In the genomic region with DNA sequence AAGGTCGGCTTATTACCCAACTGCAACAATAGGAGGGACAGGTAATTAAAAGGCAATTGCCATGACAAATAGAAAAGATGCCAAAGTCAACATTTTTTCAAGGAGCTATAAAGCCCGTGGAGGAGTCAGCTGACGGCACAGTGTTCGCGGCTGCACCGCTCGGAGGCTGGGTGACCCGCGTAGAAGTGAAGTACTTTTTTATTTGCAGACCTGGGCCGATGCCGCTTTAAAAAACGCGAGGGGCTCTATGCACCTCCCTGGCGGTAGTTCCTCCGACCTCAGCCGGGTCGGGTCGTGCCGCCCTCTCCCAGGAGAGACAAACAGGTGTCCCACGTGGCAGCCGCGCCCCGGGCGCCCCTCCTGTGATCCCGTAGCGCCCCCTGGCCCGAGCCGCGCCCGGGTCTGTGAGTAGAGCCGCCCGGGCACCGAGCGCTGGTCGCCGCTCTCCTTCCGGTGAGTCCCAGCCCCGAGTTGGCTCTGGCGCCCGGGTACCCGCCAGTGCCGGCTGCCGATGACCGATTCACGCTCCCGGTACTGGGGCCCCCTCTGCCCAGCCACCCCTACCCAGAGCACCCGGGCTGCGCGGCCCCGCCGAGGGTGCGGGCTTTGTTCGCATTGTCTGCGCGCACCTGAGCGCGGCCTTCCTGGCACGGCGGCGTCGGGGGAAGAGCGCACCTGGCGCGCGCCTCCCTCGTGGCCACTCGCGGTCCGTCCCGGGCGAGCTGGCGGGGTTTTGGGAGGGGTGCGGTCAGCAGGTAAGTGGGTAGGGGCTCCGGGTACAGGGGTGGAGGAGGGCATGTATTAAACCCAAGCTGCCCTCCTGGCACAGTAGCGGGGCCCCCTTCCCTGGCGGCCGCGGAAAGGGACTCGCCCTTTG, we compare ENCODE assay signal across 1 cellular context.
A peak's percentile ranks its signal among the peaks of the same experiment; 100 is the strongest.
TF ChIP-seq lines count a peak whose summit lies in the region.

A gene with protein sequence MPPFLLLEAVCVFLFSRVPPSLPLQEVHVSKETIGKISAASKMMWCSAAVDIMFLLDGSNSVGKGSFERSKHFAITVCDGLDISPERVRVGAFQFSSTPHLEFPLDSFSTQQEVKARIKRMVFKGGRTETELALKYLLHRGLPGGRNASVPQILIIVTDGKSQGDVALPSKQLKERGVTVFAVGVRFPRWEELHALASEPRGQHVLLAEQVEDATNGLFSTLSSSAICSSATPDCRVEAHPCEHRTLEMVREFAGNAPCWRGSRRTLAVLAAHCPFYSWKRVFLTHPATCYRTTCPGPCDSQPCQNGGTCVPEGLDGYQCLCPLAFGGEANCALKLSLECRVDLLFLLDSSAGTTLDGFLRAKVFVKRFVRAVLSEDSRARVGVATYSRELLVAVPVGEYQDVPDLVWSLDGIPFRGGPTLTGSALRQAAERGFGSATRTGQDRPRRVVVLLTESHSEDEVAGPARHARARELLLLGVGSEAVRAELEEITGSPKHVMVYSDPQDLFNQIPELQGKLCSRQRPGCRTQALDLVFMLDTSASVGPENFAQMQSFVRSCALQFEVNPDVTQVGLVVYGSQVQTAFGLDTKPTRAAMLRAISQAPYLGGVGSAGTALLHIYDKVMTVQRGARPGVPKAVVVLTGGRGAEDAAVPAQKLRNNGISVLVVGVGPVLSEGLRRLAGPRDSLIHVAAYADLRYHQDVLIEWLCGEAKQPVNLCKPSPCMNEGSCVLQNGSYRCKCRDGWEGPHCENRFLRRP (plus strand): TSS at position 138 of the 877 bp plus-strand sequence. CDS start 9,460 bp downstream, outside the sequence.

TF ChIP-seq in HepG2, 621 proteins besides CTCF, POLR2A, EP300 and RAD21 (continued from another document and continues in another):
- TF ChIP-seq ZHX2 (IDR thresholded peaks at IDR 0.05; ENCODE audit: low read depth) (no peak), ZHX2 (CRISPR knock-in tag; IDR thresholded peaks at IDR 0.05; ENCODE audit: borderline replicate concordance) (no peak), ZNF576 (CRISPR knock-in tag; IDR thresholded peaks at IDR 0.05) (no peak), ZNF274 (CRISPR knock-in tag; IDR thresholded peaks at IDR 0.05) (no peak), CENPX (CRISPR knock-in tag; IDR thresholded peaks at IDR 0.05) (no peak), SIX4 (CRISPR knock-in tag; IDR thresholded peaks at IDR 0.05) (no peak), EEA1 (CRISPR knock-in tag; IDR thresholded peaks at IDR 0.05; ENCODE audit: borderline replicate concordance) (no peak), TOPORS (CRISPR knock-in tag; IDR thresholded peaks at IDR 0.05) (no peak), ZSCAN29 (CRISPR knock-in tag; conservative IDR thresholded peaks at IDR 0.05) (no peak), NR2F6 (IDR thresholded peaks at IDR 0.05) (no peak), NR2F6 (CRISPR knock-in tag; IDR thresholded peaks at IDR 0.05) (no peak), ARHGAP35 (CRISPR knock-in tag; IDR thresholded peaks at IDR 0.05; ENCODE audit: borderline replicate concordance) (no peak), ATF7 (IDR thresholded peaks at IDR 0.05) (no peak), ATF7 (CRISPR knock-in tag; IDR thresholded peaks at IDR 0.05) (no peak), ZNF180 (CRISPR knock-in tag; IDR thresholded peaks at IDR 0.05; ENCODE audit: borderline replicate concordance, low read depth) (no peak), STAG1 (CRISPR knock-in tag; IDR thresholded peaks at IDR 0.05) (peak; percentile 62), FIP1L1 (IDR thresholded peaks at IDR 0.05; ENCODE audit: borderline replicate concordance, insufficient read depth, low read depth, low read length) (no peak), NBN (conservative IDR thresholded peaks at IDR 0.05) (no peak), ZNF12 (CRISPR knock-in tag; IDR thresholded peaks at IDR 0.05) (no peak), KDM2A (CRISPR knock-in tag; IDR thresholded peaks at IDR 0.05; ENCODE audit: borderline replicate concordance, low read depth) (peak; percentile 39; the same call in 1 of the 2 replicates), TRIM24 (CRISPR knock-in tag; IDR thresholded peaks at IDR 0.05) (no peak), ATF1 (CRISPR knock-in tag; IDR thresholded peaks at IDR 0.05) (no peak), ZZZ3 (CRISPR knock-in tag; IDR thresholded peaks at IDR 0.05; ENCODE audit: borderline replicate concordance) (no peak), MYNN (CRISPR knock-in tag; IDR thresholded peaks at IDR 0.05; ENCODE audit: low read depth) (no peak), ZIK1 (CRISPR knock-in tag; IDR thresholded peaks at IDR 0.05; ENCODE audit: borderline replicate concordance, low read depth) (no peak), ZNF253 (CRISPR knock-in tag; IDR thresholded peaks at IDR 0.05; ENCODE audit: borderline replicate concordance) (no peak), MTA1 (CRISPR knock-in tag; IDR thresholded peaks at IDR 0.05; ENCODE audit: borderline replicate concordance) (0 out of 2 replicates have a peak, but pooled peaks have one; percentile 36), HES4 (CRISPR knock-in tag; IDR thresholded peaks at IDR 0.05; ENCODE audit: borderline replicate concordance) (0 out of 2 replicates have a peak, but pooled peaks have one; percentile 43), SIN3B (IDR thresholded peaks at IDR 0.05; ENCODE audit: low read length) (no peak), GFI1 (CRISPR knock-in tag; IDR thresholded peaks at IDR 0.05; ENCODE audit: borderline replicate concordance) (no peak), ZNF580 (CRISPR knock-in tag; IDR thresholded peaks at IDR 0.05; ENCODE audit: borderline replicate concordance, low read depth) (no peak), KDM4B (CRISPR knock-in tag; IDR thresholded peaks at IDR 0.05) (no peak), ZNF670 (CRISPR knock-in tag; IDR thresholded peaks at IDR 0.05; ENCODE audit: borderline replicate concordance) (no peak), ZNF326 (CRISPR knock-in tag; IDR thresholded peaks at IDR 0.05; ENCODE audit: borderline replicate concordance) (no peak), ZUFSP (CRISPR knock-in tag; IDR thresholded peaks at IDR 0.05; ENCODE audit: borderline replicate concordance) (no peak)
- TF ChIP-seq, protein P1, sequence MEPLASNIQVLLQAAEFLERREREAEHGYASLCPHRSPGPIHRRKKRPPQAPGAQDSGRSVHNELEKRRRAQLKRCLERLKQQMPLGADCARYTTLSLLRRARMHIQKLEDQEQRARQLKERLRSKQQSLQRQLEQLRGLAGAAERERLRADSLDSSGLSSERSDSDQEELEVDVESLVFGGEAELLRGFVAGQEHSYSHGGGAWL (CRISPR knock-in tag; IDR thresholded peaks at IDR 0.05): no peak; the same call in 1 of the 2 replicates
- TF ChIP-seq, protein P2, sequence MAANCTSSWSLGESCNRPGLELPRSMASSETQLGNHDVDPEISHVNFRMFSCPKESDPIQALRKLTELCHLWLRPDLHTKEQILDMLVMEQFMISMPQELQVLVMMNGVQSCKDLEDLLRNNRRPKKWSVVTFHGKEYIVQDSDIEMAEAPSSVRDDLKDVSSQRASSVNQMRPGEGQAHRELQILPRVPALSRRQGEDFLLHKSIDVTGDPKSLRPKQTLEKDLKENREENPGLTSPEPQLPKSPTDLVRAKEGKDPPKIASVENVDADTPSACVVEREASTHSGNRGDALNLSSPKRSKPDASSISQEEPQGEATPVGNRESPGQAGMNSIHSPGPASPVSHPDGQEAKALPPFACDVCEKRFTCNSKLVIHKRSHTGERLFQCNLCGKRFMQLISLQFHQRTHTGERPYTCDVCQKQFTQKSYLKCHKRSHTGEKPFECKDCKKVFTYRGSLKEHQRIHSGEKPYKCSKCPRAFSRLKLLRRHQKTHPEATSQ (CRISPR knock-in tag; IDR thresholded peaks at IDR 0.05; ENCODE audit: borderline replicate concordance): no peak
- TF ChIP-seq, protein P3, sequence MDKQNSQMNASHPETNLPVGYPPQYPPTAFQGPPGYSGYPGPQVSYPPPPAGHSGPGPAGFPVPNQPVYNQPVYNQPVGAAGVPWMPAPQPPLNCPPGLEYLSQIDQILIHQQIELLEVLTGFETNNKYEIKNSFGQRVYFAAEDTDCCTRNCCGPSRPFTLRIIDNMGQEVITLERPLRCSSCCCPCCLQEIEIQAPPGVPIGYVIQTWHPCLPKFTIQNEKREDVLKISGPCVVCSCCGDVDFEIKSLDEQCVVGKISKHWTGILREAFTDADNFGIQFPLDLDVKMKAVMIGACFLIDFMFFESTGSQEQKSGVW (CRISPR knock-in tag; IDR thresholded peaks at IDR 0.05; ENCODE audit: borderline replicate concordance): no peak
- TF ChIP-seq, protein P4, sequence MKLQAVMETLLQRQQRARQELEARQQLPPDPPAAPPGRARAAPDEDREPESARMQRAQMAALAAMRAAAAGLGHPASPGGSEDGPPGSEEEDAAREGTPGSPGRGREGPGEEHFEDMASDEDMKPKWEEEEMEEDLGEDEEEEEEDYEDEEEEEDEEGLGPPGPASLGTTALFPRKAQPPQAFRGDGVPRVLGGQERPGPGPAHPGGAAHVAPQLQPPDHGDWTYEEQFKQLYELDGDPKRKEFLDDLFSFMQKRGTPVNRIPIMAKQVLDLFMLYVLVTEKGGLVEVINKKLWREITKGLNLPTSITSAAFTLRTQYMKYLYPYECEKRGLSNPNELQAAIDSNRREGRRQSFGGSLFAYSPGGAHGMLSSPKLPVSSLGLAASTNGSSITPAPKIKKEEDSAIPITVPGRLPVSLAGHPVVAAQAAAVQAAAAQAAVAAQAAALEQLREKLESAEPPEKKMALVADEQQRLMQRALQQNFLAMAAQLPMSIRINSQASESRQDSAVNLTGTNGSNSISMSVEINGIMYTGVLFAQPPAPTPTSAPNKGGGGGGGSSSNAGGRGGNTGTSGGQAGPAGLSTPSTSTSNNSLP (IDR thresholded peaks at IDR 0.05; ENCODE audit: low read depth, low read length): no peak
- TF ChIP-seq, protein P5, sequence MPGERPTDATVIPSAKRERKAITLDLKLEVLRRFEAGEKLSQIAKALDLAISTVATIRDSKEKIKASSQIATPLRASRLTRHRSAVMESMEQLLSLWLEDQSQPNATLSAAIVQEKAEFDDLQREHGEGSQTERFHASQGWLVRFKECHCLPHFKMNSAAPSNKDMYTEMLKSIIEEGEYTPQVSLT (CRISPR knock-in tag; IDR thresholded peaks at IDR 0.05; ENCODE audit: borderline replicate concordance, low read depth): no peak
- TF ChIP-seq, protein P6, sequence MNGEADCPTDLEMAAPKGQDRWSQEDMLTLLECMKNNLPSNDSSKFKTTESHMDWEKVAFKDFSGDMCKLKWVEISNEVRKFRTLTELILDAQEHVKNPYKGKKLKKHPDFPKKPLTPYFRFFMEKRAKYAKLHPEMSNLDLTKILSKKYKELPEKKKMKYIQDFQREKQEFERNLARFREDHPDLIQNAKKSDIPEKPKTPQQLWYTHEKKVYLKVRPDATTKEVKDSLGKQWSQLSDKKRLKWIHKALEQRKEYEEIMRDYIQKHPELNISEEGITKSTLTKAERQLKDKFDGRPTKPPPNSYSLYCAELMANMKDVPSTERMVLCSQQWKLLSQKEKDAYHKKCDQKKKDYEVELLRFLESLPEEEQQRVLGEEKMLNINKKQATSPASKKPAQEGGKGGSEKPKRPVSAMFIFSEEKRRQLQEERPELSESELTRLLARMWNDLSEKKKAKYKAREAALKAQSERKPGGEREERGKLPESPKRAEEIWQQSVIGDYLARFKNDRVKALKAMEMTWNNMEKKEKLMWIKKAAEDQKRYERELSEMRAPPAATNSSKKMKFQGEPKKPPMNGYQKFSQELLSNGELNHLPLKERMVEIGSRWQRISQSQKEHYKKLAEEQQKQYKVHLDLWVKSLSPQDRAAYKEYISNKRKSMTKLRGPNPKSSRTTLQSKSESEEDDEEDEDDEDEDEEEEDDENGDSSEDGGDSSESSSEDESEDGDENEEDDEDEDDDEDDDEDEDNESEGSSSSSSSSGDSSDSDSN (CRISPR knock-in tag; IDR thresholded peaks at IDR 0.05): 0 out of 2 replicates have a peak, but pooled peaks have one; percentile 31
